ENCODE assay signal across 1 cellular context in the genomic region with DNA sequence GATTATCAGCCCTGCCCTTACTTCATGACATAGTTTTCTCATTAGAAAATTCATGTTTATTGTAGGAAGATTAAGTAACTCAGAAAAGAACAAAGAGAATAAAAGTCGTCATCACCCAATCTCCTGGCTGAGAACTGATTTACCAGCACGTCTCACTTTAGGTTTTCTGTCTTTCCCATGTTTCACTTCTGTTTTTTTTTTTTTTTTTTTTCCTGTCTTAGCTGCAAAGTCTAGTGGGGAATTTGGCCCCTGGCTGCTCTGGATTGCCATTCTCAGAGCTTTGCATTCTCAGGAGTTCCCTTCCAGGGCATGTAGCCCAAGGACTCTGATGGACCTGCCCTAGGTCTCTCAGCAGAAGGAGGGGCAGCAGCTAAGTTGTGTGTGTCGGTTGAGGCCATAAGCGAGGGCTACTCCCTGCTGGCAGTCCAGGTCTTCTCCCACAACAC.
TF ChIP-seq lines count a peak whose summit lies in the region.

No MANE protein-coding gene starts in this region.

TF ChIP-seq in H1, 55 proteins besides CTCF, POLR2A, EP300 and RAD21:
- TF ChIP-seq CHD1 (IDR thresholded peaks at IDR 0.05; ENCODE audit: low read depth, low read length), result no peak
- TF ChIP-seq, protein P1, sequence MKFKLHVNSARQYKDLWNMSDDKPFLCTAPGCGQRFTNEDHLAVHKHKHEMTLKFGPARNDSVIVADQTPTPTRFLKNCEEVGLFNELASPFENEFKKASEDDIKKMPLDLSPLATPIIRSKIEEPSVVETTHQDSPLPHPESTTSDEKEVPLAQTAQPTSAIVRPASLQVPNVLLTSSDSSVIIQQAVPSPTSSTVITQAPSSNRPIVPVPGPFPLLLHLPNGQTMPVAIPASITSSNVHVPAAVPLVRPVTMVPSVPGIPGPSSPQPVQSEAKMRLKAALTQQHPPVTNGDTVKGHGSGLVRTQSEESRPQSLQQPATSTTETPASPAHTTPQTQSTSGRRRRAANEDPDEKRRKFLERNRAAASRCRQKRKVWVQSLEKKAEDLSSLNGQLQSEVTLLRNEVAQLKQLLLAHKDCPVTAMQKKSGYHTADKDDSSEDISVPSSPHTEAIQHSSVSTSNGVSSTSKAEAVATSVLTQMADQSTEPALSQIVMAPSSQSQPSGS (IDR thresholded peaks at IDR 0.05; ENCODE audit: low read length), result no peak
- TF ChIP-seq HDAC6 (IDR thresholded peaks at IDR 0.05; ENCODE audit: low read depth, low read length), result no peak
- no peak for TF ChIP-seq SP2 (IDR thresholded peaks at IDR 0.05; ENCODE audit: low read length)
